In the genomic region with DNA sequence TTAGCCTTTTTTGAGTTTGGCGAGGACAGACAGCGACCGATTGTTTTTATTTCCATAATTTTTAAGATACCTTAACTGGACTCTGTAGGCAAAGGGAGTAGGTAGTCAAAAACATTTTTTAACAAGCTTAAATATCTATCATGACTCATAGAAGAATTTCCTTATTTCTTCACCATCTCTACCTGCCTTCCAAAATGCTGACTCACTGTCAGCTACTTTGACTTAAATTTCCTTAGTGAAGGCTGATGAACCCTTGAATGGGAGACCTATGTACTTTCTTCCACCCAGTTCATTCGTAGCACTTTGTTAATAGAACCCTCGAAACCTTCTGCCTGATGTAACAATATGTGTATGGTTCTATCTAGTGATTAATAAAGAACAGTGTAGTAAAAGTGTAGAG, we compare ENCODE assay signal across 8 cellular contexts. TPM values are rescaled to one million over a fixed set of nuclear protein-coding genes. Genes with fewer than 3 reads are reported as not detected.
DNase-seq lines count a peak whose midpoint lies in the region; ATAC-seq and TF ChIP-seq lines count a peak whose summit lies in the region.

No MANE protein-coding gene starts in this region.

- peaks cover 6% of the 10 kb centered on the region for H3K4me1 Mint-ChIP-seq in Caco-2 (ENCODE audit: low read depth, unreplicated experiment)
- H3K4me1 Mint-ChIP-seq in naive thymus-derived CD4-positive, alpha-beta T cell: peaks cover 16 to 37% (median 25%) of the 10 kb centered on the region in 7 donors

- H3K9me3 Mint-ChIP-seq in Caco-2 (ENCODE audit: unreplicated experiment): no peaks in the 10 kb centered on the region
- peaks cover 0 to 9% (median 0%) of the 10 kb centered on the region in 11 donors for H3K9me3 Mint-ChIP-seq in naive thymus-derived CD4-positive, alpha-beta T cell

- POLR2A ChIA-PET in Caco-2 (lab: Charles Lee): interaction anchor here (0.6 to 1.0 kb wide), 3 partner anchors 318 to 465 kb away, joined by 3 to 9 read pairs (median 3); a partner anchor contains a TSS
- POLR2A ChIA-PET in naive thymus-derived CD4-positive, alpha-beta T cell (lab: Charles Lee): no interaction called here

- H3K27me3 ChIP-seq in Caco-2 (replicated peaks; ENCODE audit: control insufficient read depth, insufficient read depth, low read length) (no peaks in the 10 kb centered on the region), breast epithelium (no peaks in the 10 kb centered on the region)
- no peaks in the 10 kb centered on the region for H3K27me3 ChIP-seq in naive thymus-derived CD4-positive, alpha-beta T cell (ENCODE audit: control insufficient read depth in 2 of 2, insufficient read depth in 2 of 2, low read length in 2 of 2)
- H3K27me3 ChIP-seq in effector memory CD4-positive, alpha-beta T cell (replicated peaks; ENCODE audit: control insufficient read depth, insufficient read depth, low read length, poor library complexity, severe bottlenecking): no peaks in the 10 kb centered on the region

- H3K36me3 Mint-ChIP-seq in Caco-2 (ENCODE audit: insufficient read depth, unreplicated experiment): peaks cover 11% of the 10 kb centered on the region
- peaks cover 0 to 7% (median 3%) of the 10 kb centered on the region in 5 donors for H3K36me3 Mint-ChIP-seq in naive thymus-derived CD4-positive, alpha-beta T cell

- H3K9me3 ChIP-seq in Caco-2 (no peaks in the 10 kb centered on the region), breast epithelium (no peaks in the 10 kb centered on the region)
- no peaks in the 10 kb centered on the region for H3K9me3 ChIP-seq in naive thymus-derived CD4-positive, alpha-beta T cell (ENCODE audit: control insufficient read depth in 2 of 3, low read length in 3 of 3)
- H3K9me3 ChIP-seq in effector memory CD4-positive, alpha-beta T cell (ENCODE audit: control insufficient read depth, low read length): no peaks in the 10 kb centered on the region

- no peak for TF ChIP-seq POLR2A in breast epithelium (IDR thresholded peaks at IDR 0.05)

- H3K4me3 Mint-ChIP-seq in Caco-2 (ENCODE audit: unreplicated experiment): peak overlapping the region; percentile 88
- peak overlapping the region in 7 of 10 donors; percentile 31 to 92 (median 39) for H3K4me3 Mint-ChIP-seq in naive thymus-derived CD4-positive, alpha-beta T cell

- intact Hi-C loops in Caco-2 (cut with micrococcal nuclease; ENCODE audit: unreplicated experiment) (loop anchor here (1.0 to 2.0 kb wide), 4 partner anchors 60 to 466 kb away; a partner anchor contains a TSS), breast epithelium (cut with DNase I; ENCODE audit: low total_unique reads) (no loop called here)
- intact Hi-C loops in naive thymus-derived CD4-positive, alpha-beta T cell (cut with micrococcal nuclease): loop anchor here (2.0 to 10.0 kb wide), 3 partner anchors 16 to 1430 kb away; a partner anchor contains a TSS

- ATAC-seq in naive thymus-derived CD4-positive, alpha-beta T cell: no peak
- ATAC-seq in HG03460 (IDR thresholded peaks at IDR 0.05; ENCODE audit: unreplicated experiment): no peak
- no peak for ATAC-seq in HG02642 (IDR thresholded peaks at IDR 0.05; ENCODE audit: poor library complexity, unreplicated experiment)

- H3K4me1 ChIP-seq in Caco-2 (peaks cover 6% of the 10 kb centered on the region), breast epithelium (peaks cover 0 to 6% of the 10 kb centered on the region in 2 donors)
- peaks cover 0 to 12% of the 10 kb centered on the region in 2 donors for H3K4me1 ChIP-seq in naive thymus-derived CD4-positive, alpha-beta T cell (ENCODE audit: control insufficient read depth in 2 of 2, insufficient read depth in 2 of 2, low read length in 2 of 2)
- peaks cover 5% of the 10 kb centered on the region for H3K4me1 ChIP-seq in effector memory CD4-positive, alpha-beta T cell (ENCODE audit: control insufficient read depth, insufficient read depth, low read length, poor library complexity, severe bottlenecking)

- CTCF ChIA-PET in Caco-2 (lab: Charles Lee): interaction anchor here (1.0 to 2.5 kb wide), 4 partner anchors 76 to 469 kb away, joined by 3 to 21 read pairs (median 6); a partner anchor contains a TSS
- CTCF ChIA-PET in naive thymus-derived CD4-positive, alpha-beta T cell (lab: Charles Lee): interaction anchor here (0.6 kb wide), 1 partner anchor 9 kb away, joined by 3 read pairs; no protein-coding TSS in a partner anchor

- H3K27ac Mint-ChIP-seq in Caco-2 (ENCODE audit: unreplicated experiment): peak overlapping the region; percentile 96
- H3K27ac Mint-ChIP-seq in naive thymus-derived CD4-positive, alpha-beta T cell: peak overlapping the region in 2 of 9 donors; percentile 21 to 96

- H3K36me3 ChIP-seq in Caco-2 (ENCODE audit: control insufficient read depth, insufficient read depth, low read length): no peaks in the 10 kb centered on the region
- H3K36me3 ChIP-seq in breast epithelium: no peaks in the 10 kb centered on the region
- H3K36me3 ChIP-seq in naive thymus-derived CD4-positive, alpha-beta T cell (ENCODE audit: control insufficient read depth in 2 of 3, insufficient read depth in 3 of 3, low read length in 3 of 3): peaks cover 0 to 8% (median 0%) of the 10 kb centered on the region in 3 experiments
- H3K36me3 ChIP-seq in effector memory CD4-positive, alpha-beta T cell (ENCODE audit: control insufficient read depth, insufficient read depth, low read length): no peaks in the 10 kb centered on the region

- TF ChIP-seq CTCF in Caco-2 (IDR thresholded peaks at IDR 0.05; ENCODE audit: insufficient read depth in 1 of 2, low read depth in 1 of 2, low read length in 1 of 2, severe bottlenecking in 1 of 2, unreplicated experiment in 1 of 2) (no peak), LNCaP clone FGC (IDR thresholded peaks at IDR 0.05; ENCODE audit: control insufficient read depth, extremely low read depth, insufficient read depth) (no peak), breast epithelium (IDR thresholded peaks at IDR 0.05) (no peak)

- DNase-seq in Caco-2 (peak in 1 of 2 experiments; percentile 42), LNCaP clone FGC (ENCODE audit: low read depth) (no peak), breast epithelium (ENCODE audit: low spot score in 2 of 2) (no peak)
- DNase-seq in naive thymus-derived CD4-positive, alpha-beta T cell: no peak
- DNase-seq in effector memory CD4-positive, alpha-beta T cell: no peak
- no peak for DNase-seq in activated CD4-positive, CD25-positive, alpha-beta regulatory T cell treated with anti-CD3 and anti-CD28 coated beads, Interleukin-2, amount 50 U/mL, for 72 hours

- no peak overlapping the region for H3K27ac ChIP-seq in breast epithelium
- no peak overlapping the region for H3K27ac ChIP-seq in naive thymus-derived CD4-positive, alpha-beta T cell (ENCODE audit: low read depth, low read length)
- H3K27ac ChIP-seq in effector memory CD4-positive, alpha-beta T cell (ENCODE audit: insufficient read depth, low read length, poor library complexity, severe bottlenecking): no peak overlapping the region

- BruUV-seq in Caco-2 (replicated peaks; lab: Mats Ljungman, UMichigan): no TSS peak

- peak overlapping the region; percentile 84 for H3K4me3 ChIP-seq in Caco-2 (ENCODE audit: low read depth, low read length)
- H3K4me3 ChIP-seq in LNCaP clone FGC (ENCODE audit: low read depth, low read length): peak overlapping the region; percentile 93
- peak overlapping the region in 2 of 3 donors; percentile 76 to 94 for H3K4me3 ChIP-seq in breast epithelium
- no peak overlapping the region for H3K4me3 ChIP-seq in naive thymus-derived CD4-positive, alpha-beta T cell (ENCODE audit: low read length)
- no peak overlapping the region for H3K4me3 ChIP-seq in effector memory CD4-positive, alpha-beta T cell (ENCODE audit: insufficient read depth, low read depth, low read length, poor library complexity, severe bottlenecking)

- no peaks in the 10 kb centered on the region for H3K27me3 Mint-ChIP-seq in Caco-2 (ENCODE audit: insufficient read depth, unreplicated experiment)
- H3K27me3 Mint-ChIP-seq in naive thymus-derived CD4-positive, alpha-beta T cell: peaks cover 5 to 11% (median 8%) of the 10 kb centered on the region in 5 donors

RNA-seq across cellular contexts. Expression of a gene that starts 1.1 kb away (rescaled TPM):
- total RNA-seq in Caco-2 (2022) (75.2 and 76.4 TPM in 2 replicates), breast epithelium (10 to 100 TPM; 20.3 to 28.4 (median 20.5) TPM)
- total RNA-seq in naive thymus-derived CD4-positive, alpha-beta T cell: 10 to 100 TPM in 3 of 5 experiments, 1 to 10 TPM in 2; 9.0 to 20.8 (median 10.5) TPM
- polyA plus RNA-seq in naive thymus-derived CD4-positive, alpha-beta T cell: 1 to 10 TPM; 5.9 to 7.2 TPM

Comparison
In these comparisons a context has a peak if more than half of its experiments do, and no peak if none do; other contexts are left out.
1. H3K4me3 ChIP-seq: peak in Caco-2 (single experiment), LNCaP clone FGC (single experiment) and breast epithelium (2 of 3); none in naive thymus-derived CD4-positive, alpha-beta T cell (single experiment) and effector memory CD4-positive, alpha-beta T cell (single experiment).